In the genomic region with DNA sequence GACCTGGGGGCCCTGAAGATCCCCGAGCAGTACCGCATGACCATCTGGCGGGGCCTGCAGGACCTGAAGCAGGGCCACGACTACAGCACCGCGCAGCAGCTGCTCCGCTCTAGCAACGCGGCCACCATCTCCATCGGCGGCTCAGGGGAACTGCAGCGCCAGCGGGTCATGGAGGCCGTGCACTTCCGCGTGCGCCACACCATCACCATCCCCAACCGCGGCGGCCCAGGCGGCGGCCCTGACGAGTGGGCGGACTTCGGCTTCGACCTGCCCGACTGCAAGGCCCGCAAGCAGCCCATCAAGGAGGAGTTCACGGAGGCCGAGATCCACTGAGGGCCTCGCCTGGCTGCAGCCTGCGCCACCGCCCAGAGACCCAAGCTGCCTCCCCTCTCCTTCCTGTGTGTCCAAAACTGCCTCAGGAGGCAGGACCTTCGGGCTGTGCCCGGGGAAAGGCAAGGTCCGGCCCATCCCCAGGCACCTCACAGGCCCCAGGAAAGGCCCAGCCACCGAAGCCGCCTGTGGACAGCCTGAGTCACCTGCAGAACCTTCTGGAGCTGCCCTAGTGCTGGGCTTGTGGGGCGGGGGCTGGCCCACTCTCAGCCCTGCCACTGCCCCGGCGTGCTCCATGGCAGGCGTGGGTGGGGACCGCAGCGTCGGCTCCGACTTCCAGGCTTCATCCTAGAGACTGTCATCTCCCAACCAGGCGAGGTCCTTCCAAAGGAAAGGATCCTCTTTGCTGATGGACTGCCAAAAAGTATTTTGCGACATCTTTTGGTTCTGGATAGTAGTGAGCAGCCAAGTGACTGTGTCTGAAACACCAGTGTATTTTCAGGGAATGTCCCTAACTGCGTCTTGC, we compare ENCODE assay signal across 1 cellular context.
TF ChIP-seq lines count a peak whose summit lies in the region.

No MANE protein-coding gene starts in this region.

TF ChIP-seq in GM23338, 12 proteins besides CTCF, POLR2A, EP300 and RAD21 (continued from another document):
- TF ChIP-seq, protein P1, sequence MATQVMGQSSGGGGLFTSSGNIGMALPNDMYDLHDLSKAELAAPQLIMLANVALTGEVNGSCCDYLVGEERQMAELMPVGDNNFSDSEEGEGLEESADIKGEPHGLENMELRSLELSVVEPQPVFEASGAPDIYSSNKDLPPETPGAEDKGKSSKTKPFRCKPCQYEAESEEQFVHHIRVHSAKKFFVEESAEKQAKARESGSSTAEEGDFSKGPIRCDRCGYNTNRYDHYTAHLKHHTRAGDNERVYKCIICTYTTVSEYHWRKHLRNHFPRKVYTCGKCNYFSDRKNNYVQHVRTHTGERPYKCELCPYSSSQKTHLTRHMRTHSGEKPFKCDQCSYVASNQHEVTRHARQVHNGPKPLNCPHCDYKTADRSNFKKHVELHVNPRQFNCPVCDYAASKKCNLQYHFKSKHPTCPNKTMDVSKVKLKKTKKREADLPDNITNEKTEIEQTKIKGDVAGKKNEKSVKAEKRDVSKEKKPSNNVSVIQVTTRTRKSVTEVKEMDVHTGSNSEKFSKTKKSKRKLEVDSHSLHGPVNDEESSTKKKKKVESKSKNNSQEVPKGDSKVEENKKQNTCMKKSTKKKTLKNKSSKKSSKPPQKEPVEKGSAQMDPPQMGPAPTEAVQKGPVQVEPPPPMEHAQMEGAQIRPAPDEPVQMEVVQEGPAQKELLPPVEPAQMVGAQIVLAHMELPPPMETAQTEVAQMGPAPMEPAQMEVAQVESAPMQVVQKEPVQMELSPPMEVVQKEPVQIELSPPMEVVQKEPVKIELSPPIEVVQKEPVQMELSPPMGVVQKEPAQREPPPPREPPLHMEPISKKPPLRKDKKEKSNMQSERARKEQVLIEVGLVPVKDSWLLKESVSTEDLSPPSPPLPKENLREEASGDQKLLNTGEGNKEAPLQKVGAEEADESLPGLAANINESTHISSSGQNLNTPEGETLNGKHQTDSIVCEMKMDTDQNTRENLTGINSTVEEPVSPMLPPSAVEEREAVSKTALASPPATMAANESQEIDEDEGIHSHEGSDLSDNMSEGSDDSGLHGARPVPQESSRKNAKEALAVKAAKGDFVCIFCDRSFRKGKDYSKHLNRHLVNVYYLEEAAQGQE (IDR thresholded peaks at IDR 0.05; ENCODE audit: unreplicated experiment), result no peak
TF ChIP-seq in GM23338: peak in this region for 1.
